Comparison of ENCODE assay signal across 21 cellular contexts in the genomic region with DNA sequence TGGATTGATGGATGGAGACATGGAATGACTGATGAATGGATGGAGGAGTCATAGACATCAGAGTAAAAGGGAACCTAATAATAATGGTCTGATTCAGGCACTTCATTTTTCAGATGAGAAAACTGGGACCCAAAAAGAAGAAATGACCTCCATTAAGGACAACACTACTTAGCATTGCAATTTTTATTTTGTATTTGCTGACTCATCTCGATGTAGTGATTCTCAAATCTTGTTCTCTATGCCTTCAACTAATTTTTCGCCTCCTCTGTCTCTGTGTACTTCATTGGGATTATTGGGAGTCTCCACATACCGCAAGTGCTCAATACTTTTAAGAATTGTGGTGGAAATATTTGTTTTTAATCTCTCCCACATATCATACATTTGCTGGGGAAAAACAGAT.
DNase-seq lines count a peak whose midpoint lies in the region; ATAC-seq, FAIRE-seq and TF ChIP-seq lines count a peak whose summit lies in the region.
"Had no signal": no experiment of that assay in that cellular context is flagged by ENCODE, and none has a peak within 500 bp of the region (broad histone marks: within the 10 kb centered on the region; RNA-seq: fewer than 3 reads in every experiment).

No MANE protein-coding gene starts in this region.

- H3K9me2 ChIP-seq in MM.1S (replicated peaks; ENCODE audit: insufficient read depth, low read length), result no peaks in the 10 kb centered on the region

- H3K4me2 ChIP-seq in HepG2 (ENCODE audit: low read depth, low read length) (no peak overlapping the region), MM.1S (ENCODE audit: low read depth, low read length) (peak overlapping the region; percentile 22; the same call in 1 of the 2 replicates), K562 (ENCODE audit: insufficient read depth, low read length) (no peak overlapping the region)
- H3K4me2 ChIP-seq: BLaER1 treated with 17β-estradiol and CSF1 and Interleukin-3, amounts not matched to agents 10 nM and 100 nM had no signal

- TF ChIP-seq EP300 in HepG2 (IDR thresholded peaks at IDR 0.05; ENCODE audit: low read depth in 2 of 2, low read length in 2 of 2) (no peak), HepG2 (CRISPR knock-in tag; IDR thresholded peaks at IDR 0.05; ENCODE audit: borderline replicate concordance) (no peak), K562 (IDR thresholded peaks at IDR 0.05; ENCODE audit: low read length) (no peak)

- BruUV-seq in HepG2 (replicated peaks; lab: Mats Ljungman, UMichigan), result no TSS peak
- BruUV-seq in K562 (replicated peaks; lab: Mats Ljungman, UMichigan), result no TSS peak

- H3K4me1 ChIP-seq in HepG2 (ENCODE audit: insufficient read depth, low read length) (no peaks in the 10 kb centered on the region), right lobe of liver (no peaks in the 10 kb centered on the region), MM.1S (ENCODE audit: low read length) (peaks cover 35% of the 10 kb centered on the region), K562 (replicated peaks in 1 of 2; ENCODE audit: control insufficient read depth in 2 of 2, insufficient read depth in 2 of 2, low read length in 2 of 2) (no peaks in the 10 kb centered on the region)

- H3K9me3 ChIP-seq in HepG2 (ENCODE audit: low read length), result peaks cover 2% of the 10 kb centered on the region; the same call in 1 of the 2 replicates
- H3K9me3 ChIP-seq in right lobe of liver, result no peaks in the 10 kb centered on the region
- no peaks in the 10 kb centered on the region for H3K9me3 ChIP-seq in MM.1S (replicated peaks; ENCODE audit: insufficient read depth, low read length)
- H3K9me3 ChIP-seq in K562 (replicated peaks; ENCODE audit: control insufficient read depth, insufficient read depth, low read depth, low read length), result no peaks in the 10 kb centered on the region
- H3K9me3 ChIP-seq: BLaER1 treated with 17β-estradiol and CSF1 and Interleukin-3, amounts not matched to agents 10 nM and 100 nM; Caco-2 had no signal

- CTCF ChIA-PET in HepG2 (lab: Yijun Ruan, JAX; ENCODE audit: low intra/inter-chr PET ratio, low total read pairs) (no interaction called here), K562 (lab: Yijun Ruan, JAX; ENCODE audit: low intra/inter-chr PET ratio) (no interaction called here)

- POLR2A ChIA-PET in HepG2 (lab: Yijun Ruan, JAX), result no interaction called here
- POLR2A ChIA-PET in K562 (lab: Yijun Ruan, JAX), result no interaction called here

- ATAC-seq in HepG2 (no peak), right lobe of liver (no peak), K562 (no peak)
- ATAC-seq: CD8-positive, alpha-beta T cell had no signal

- TF ChIP-seq RAD21 in HepG2 (CRISPR knock-in tag; IDR thresholded peaks at IDR 0.05) (no peak), K562 (CRISPR knock-in tag; conservative IDR thresholded peaks at IDR 0.05 in 1 of 2, IDR thresholded peaks at IDR 0.05 in 1 of 2) (no peak)

- H4K20me1 ChIP-seq in HepG2 (ENCODE audit: insufficient read depth, low read length), result no peaks in the 10 kb centered on the region
- no peaks in the 10 kb centered on the region for H4K20me1 ChIP-seq in MM.1S (ENCODE audit: insufficient read depth, low read length)
- H4K20me1 ChIP-seq in K562 (replicated peaks; ENCODE audit: control insufficient read depth, insufficient read depth, low read length), result no peaks in the 10 kb centered on the region
- H4K20me1 ChIP-seq: BLaER1 treated with 17β-estradiol and CSF1 and Interleukin-3, amounts not matched to agents 10 nM and 100 nM had no signal

- no peaks in the 10 kb centered on the region for H3K9me1 ChIP-seq in K562 (ENCODE audit: control insufficient read depth, insufficient read depth, low read length)

- no peak for TF ChIP-seq CTCF in HepG2 (CRISPR knock-in tag; IDR thresholded peaks at IDR 0.05)
- TF ChIP-seq CTCF in right lobe of liver (IDR thresholded peaks at IDR 0.05), result no peak
- no peak for TF ChIP-seq CTCF in MM.1S (IDR thresholded peaks at IDR 0.05; ENCODE audit: low read length)
- no peak for TF ChIP-seq CTCF in K562 (IDR thresholded peaks at IDR 0.05 in 2 of 3, conservative IDR thresholded peaks at IDR 0.05 in 1 of 3; ENCODE audit: insufficient read depth in 2 of 3, low read depth in 1 of 3, low read length in 3 of 3)

- in situ Hi-C loops in HepG2 (cut with HindIII; ENCODE audit: extremely low pct_ligation_motif_present, low pct_unique_long_range_greater_than_20kb), result loop anchor here (25.0 kb wide), 1 partner anchor 812 kb away; no protein-coding TSS in a partner anchor
- in situ Hi-C loops in K562 (cut with MboI), result no loop called here

- intact Hi-C loops in HepG2 (cut with micrococcal nuclease; ENCODE audit: unreplicated experiment), result loop anchor here (10.0 kb wide), 1 partner anchor 684 kb away; no protein-coding TSS in a partner anchor
- intact Hi-C loops in right lobe of liver (cut with DNase I), result no loop called here
- intact Hi-C loops in K562 (cut with micrococcal nuclease), result no loop called here

- no peak overlapping the region for H3K27ac ChIP-seq in HepG2 (ENCODE audit: extremely low read length, insufficient read depth, low read length)
- H3K27ac ChIP-seq in right lobe of liver, result no peak overlapping the region
- H3K27ac ChIP-seq in MM.1S (ENCODE audit: low read length), result no peak overlapping the region
- H3K27ac ChIP-seq in K562 (ENCODE audit: extremely low read depth, low read depth, low read length), result no peak overlapping the region
- H3K27ac ChIP-seq: 22Rv1; BLaER1 treated with 17β-estradiol and CSF1 and Interleukin-3, amounts not matched to agents 10 nM and 100 nM; C4-2B had no signal

- H3K27me3 ChIP-seq in HepG2 (ENCODE audit: control insufficient read depth in 1 of 2, insufficient read depth in 2 of 2, low read length in 2 of 2), result no peaks in the 10 kb centered on the region
- no peaks in the 10 kb centered on the region for H3K27me3 ChIP-seq in right lobe of liver
- no peaks in the 10 kb centered on the region for H3K27me3 ChIP-seq in MM.1S (replicated peaks; ENCODE audit: insufficient read depth, low read length)
- H3K27me3 ChIP-seq in K562 (ENCODE audit: control insufficient read depth in 2 of 2, insufficient read depth in 2 of 2, low read length in 2 of 2), result no peaks in the 10 kb centered on the region
- H3K27me3 ChIP-seq: BLaER1 treated with 17β-estradiol and CSF1 and Interleukin-3, amounts not matched to agents 10 nM and 100 nM had no signal

- no peaks in the 10 kb centered on the region for H3K36me3 ChIP-seq in HepG2 (replicated peaks in 1 of 2; ENCODE audit: control insufficient read depth in 1 of 2, insufficient read depth in 2 of 2, low read length in 2 of 2)
- H3K36me3 ChIP-seq in right lobe of liver, result no peaks in the 10 kb centered on the region
- H3K36me3 ChIP-seq in MM.1S (replicated peaks; ENCODE audit: insufficient read depth, low read length), result no peaks in the 10 kb centered on the region
- H3K36me3 ChIP-seq in K562 (ENCODE audit: control insufficient read depth, insufficient read depth, low read length), result no peaks in the 10 kb centered on the region
- H3K36me3 ChIP-seq: BLaER1 treated with 17β-estradiol and CSF1 and Interleukin-3, amounts not matched to agents 10 nM and 100 nM had no signal

- DNase-seq in HepG2 (ENCODE audit: low spot score), result no peak
- no peak for DNase-seq in right lobe of liver
- no peak for DNase-seq in MM.1S
- no peak for DNase-seq in K562 (ENCODE audit: extremely low read depth in 1 of 4, low spot score in 3 of 4)
- DNase-seq in activated CD4-positive, alpha-beta T cell treated with anti-CD3 and anti-CD28 coated beads, Interleukin-2, amount 50 U/mL, for 4 hours, result no peak
- DNase-seq in AG08395 (ENCODE audit: low spot score), result no peak
- DNase-seq: ACHN; AML-193; Caco-2; Calu3; CD4-positive, alpha-beta T cell; CD8-positive, alpha-beta T cell; DMS79 treated with DMSO at 0.1 percent for 48 hours; GF-D8 had no signal

- TF ChIP-seq POLR2A in HepG2 (IDR thresholded peaks at IDR 0.05; ENCODE audit: insufficient read depth in 1 of 2, low read depth in 2 of 2, low read length in 2 of 2) (no peak), right lobe of liver (IDR thresholded peaks at IDR 0.05) (no peak), K562 (conservative IDR thresholded peaks at IDR 0.05) (no peak)

- peaks cover 16% of the 10 kb centered on the region for H3F3A ChIP-seq in MM.1S (ENCODE audit: insufficient read depth, low read length)

- WGBS in HepG2 (ENCODE audit: low lambda C conversion rate), result 9% methylated on average over 3 of the region's 3 CpGs
- 48% methylated on average over 3 of the region's 3 CpGs for WGBS in right lobe of liver (ENCODE audit: insufficient coverage, low coverage, low lambda C conversion rate, missing lambda C conversion rate)
- WGBS in K562 (ENCODE audit: insufficient coverage, low coverage, missing lambda C conversion rate), result 0% methylated on average over 3 of the region's 3 CpGs

- H2AFZ ChIP-seq in HepG2 (ENCODE audit: low read length), result no peak overlapping the region
- no peak overlapping the region for H2AFZ ChIP-seq in MM.1S (ENCODE audit: low read length)
- no peak overlapping the region for H2AFZ ChIP-seq in K562 (ENCODE audit: low read depth, low read length)

- H3K79me2 ChIP-seq in HepG2 (ENCODE audit: insufficient read depth, low read length), result no peaks in the 10 kb centered on the region
- no peaks in the 10 kb centered on the region for H3K79me2 ChIP-seq in MM.1S (ENCODE audit: low read length)
- H3K79me2 ChIP-seq in K562 (ENCODE audit: control insufficient read depth, insufficient read depth, low read length), result no peaks in the 10 kb centered on the region

- H3K9ac ChIP-seq in HepG2 (ENCODE audit: insufficient read depth, low read depth, low read length) (no peak overlapping the region), MM.1S (ENCODE audit: low read length) (no peak overlapping the region), K562 (ENCODE audit: insufficient read depth in 1 of 2, low read depth in 2 of 2, low read length in 2 of 2) (no peak overlapping the region)
- H3K9ac ChIP-seq: BLaER1 treated with 17β-estradiol and CSF1 and Interleukin-3, amounts not matched to agents 10 nM and 100 nM had no signal

- no peak for FAIRE-seq in HepG2 (lab: Jason Lieb, UNC)
- FAIRE-seq in K562 (lab: Jason Lieb, UNC), result no peak
- FAIRE-seq: D721Med, G401.6, GM12891, GM19239 had no signal

- H3K4me3 ChIP-seq in HepG2 (replicated peaks in 1 of 3; ENCODE audit: insufficient read depth in 1 of 3, low read depth in 2 of 3, low read length in 3 of 3) (no peak overlapping the region), right lobe of liver (no peak overlapping the region), MM.1S (ENCODE audit: low read length) (no peak overlapping the region), K562 (no peak overlapping the region)
- H3K4me3 ChIP-seq: BLaER1 treated with 17β-estradiol and CSF1 and Interleukin-3, amounts not matched to agents 10 nM and 100 nM had no signal

TF ChIP-seq in HepG2, 621 proteins besides CTCF, POLR2A, EP300 and RAD21 (continues in another document):
- no peak for TF ChIP-seq ZNF883 (CRISPR knock-in tag; IDR thresholded peaks at IDR 0.05; ENCODE audit: not compliant biosample characterization)
- TF ChIP-seq MAF1 (CRISPR knock-in tag; IDR thresholded peaks at IDR 0.05; ENCODE audit: borderline replicate concordance), result no peak
- TF ChIP-seq REL (CRISPR knock-in tag; conservative IDR thresholded peaks at IDR 0.05), result no peak

TF ChIP-seq in K562, 482 proteins besides CTCF, POLR2A, EP300 and RAD21 (continues in another document):
- TF ChIP-seq FOXJ3 (CRISPR knock-in tag; IDR thresholded peaks at IDR 0.05) (no peak), NCOA2 (IDR thresholded peaks at IDR 0.05; ENCODE audit: partially characterized antibody in 2 of 2) (no peak)

Comparison
In these comparisons a context has a peak if more than half of its experiments do, and no peak if none do; other contexts are left out.
1. Of the 241 proteins assayed by ChIP-seq in both HepG2 and K562: peak only in HepG2: MAFK; only in K562: MAFG; in both: MAFF; in neither: 238.